Comparison of ENCODE assay signal across 9 cellular contexts in the genomic region with DNA sequence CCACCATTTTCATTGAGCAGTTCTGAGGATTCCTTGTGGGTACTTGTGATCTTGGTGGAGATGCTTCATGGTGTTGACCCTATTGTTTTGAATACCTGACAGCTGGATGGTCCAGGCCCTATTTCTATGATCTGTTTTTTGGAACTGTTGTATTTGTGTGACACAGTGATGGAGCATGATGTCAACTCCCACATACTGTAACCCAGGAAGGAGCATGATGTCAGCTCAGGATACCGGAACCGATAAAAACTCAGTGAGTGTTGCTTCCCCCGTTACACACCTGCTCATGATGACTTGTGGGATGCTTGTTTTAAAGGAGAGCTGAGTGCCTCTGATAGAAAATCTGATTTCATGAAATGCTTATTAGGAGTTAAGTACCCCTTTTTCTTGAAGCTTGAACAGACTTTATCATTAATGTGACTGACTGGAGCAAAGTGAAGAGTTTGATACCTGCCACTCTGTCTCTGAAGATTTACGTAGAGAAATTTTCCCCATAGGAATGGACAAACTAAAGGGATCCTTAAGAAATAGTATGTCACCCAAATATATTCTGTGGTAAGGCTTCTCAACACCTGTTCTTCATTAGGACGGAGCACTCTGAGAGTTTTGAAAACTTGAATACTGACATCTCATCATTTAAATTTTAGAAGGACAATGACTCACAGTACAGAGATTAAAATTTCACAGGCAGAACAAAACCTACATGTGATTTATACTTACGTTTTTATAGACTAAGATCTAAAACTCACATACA. TPM values are rescaled to one million over a fixed set of nuclear protein-coding genes. Genes with fewer than 3 reads are reported as not detected.
DNase-seq lines count a peak whose midpoint lies in the region; ATAC-seq and TF ChIP-seq lines count a peak whose summit lies in the region.
"Had no signal": no experiment of that assay in that cellular context is flagged by ENCODE, and none has a peak within 500 bp of the region (broad histone marks: within the 10 kb centered on the region; RNA-seq: fewer than 3 reads in every experiment).

No MANE protein-coding gene starts in this region.

- H3K4me3 ChIP-seq in OCI-LY1 (ENCODE audit: low read depth, low read length, poor library complexity, severe bottlenecking) (no peak overlapping the region), neuronal stem cell (ENCODE audit: low read length in 2 of 2) (no peak overlapping the region)

- H4K91ac ChIP-seq in neuronal stem cell (ENCODE audit: low read depth, low read length, poor library complexity): no peak overlapping the region

- H2BK12ac ChIP-seq in neuronal stem cell (ENCODE audit: low read length): no peak overlapping the region

- H3K9ac ChIP-seq in OCI-LY1 (ENCODE audit: low read length) (no peak overlapping the region), neuronal stem cell (ENCODE audit: low read depth, low read length, poor library complexity) (no peak overlapping the region)

- no CpG with 5 or more reads among the region's 6 CpGs for WGBS in neuronal stem cell (ENCODE audit: extremely low coverage in 2 of 2, insufficient read length in 2 of 2, insufficient replicate concordance in 1 of 2), 2 donors

- peak overlapping the region; percentile 59 for H3K4me3 Mint-ChIP-seq in activated T-helper 2 cell treated with anti-CD3 and anti-CD28 coated beads, Interferon-gamma antibody, Interleukin-2, Interleukin-4, amounts not matched to agents 10 μg/mL and 5 μg/mL and 100 μg/mL, durations not matched to agents 14 hours and 24 hours and 36 hours (ENCODE audit: low read depth)
- H3K4me3 Mint-ChIP-seq in immature natural killer cell: peak overlapping the region; percentile 10 to 91 (median 49)
- H3K4me3 Mint-ChIP-seq in stimulated activated effector memory CD8-positive, alpha-beta T cell treated with anti-CD3 and anti-CD28 coated beads, Interleukin-12 subunit alpha, Interleukin-12 subunit beta, amount 100 ng/mL, for 72 hours: peak overlapping the region; percentile 70

- intact Hi-C loops in activated T-helper 2 cell treated with anti-CD3 and anti-CD28 coated beads, Interferon-gamma antibody, Interleukin-2, Interleukin-4, amounts not matched to agents 10 μg/mL and 5 μg/mL and 100 μg/mL, durations not matched to agents 14 hours and 24 hours and 36 hours (cut with micrococcal nuclease): loop anchor here (1.0 to 10.0 kb wide), 7 partner anchors 28 to 469 kb away; a partner anchor contains a TSS

- H4K20me1 ChIP-seq in OCI-LY1 (ENCODE audit: insufficient read depth, low read length): no peaks in the 10 kb centered on the region

- H3K79me2 ChIP-seq in OCI-LY1 (ENCODE audit: insufficient read depth, low read length): no peaks in the 10 kb centered on the region

- H3K9me2 ChIP-seq in OCI-LY1 (ENCODE audit: low read depth, low read length): no peaks in the 10 kb centered on the region

- no peak overlapping the region for H3K23ac ChIP-seq in neuronal stem cell (ENCODE audit: low read depth, low read length, poor library complexity)

- peaks cover 59% of the 10 kb centered on the region for H3K4me1 Mint-ChIP-seq in activated T-helper 2 cell treated with anti-CD3 and anti-CD28 coated beads, Interferon-gamma antibody, Interleukin-2, Interleukin-4, amounts not matched to agents 10 μg/mL and 5 μg/mL and 100 μg/mL, durations not matched to agents 14 hours and 24 hours and 36 hours (ENCODE audit: low read depth)
- peaks cover 63 to 77% of the 10 kb centered on the region in 2 donors for H3K4me1 Mint-ChIP-seq in immature natural killer cell
- peaks cover 77% of the 10 kb centered on the region for H3K4me1 Mint-ChIP-seq in stimulated activated effector memory CD8-positive, alpha-beta T cell treated with anti-CD3 and anti-CD28 coated beads, Interleukin-12 subunit alpha, Interleukin-12 subunit beta, amount 100 ng/mL, for 72 hours

- no peaks in the 10 kb centered on the region for H3K27me3 Mint-ChIP-seq in activated T-helper 2 cell treated with anti-CD3 and anti-CD28 coated beads, Interferon-gamma antibody, Interleukin-2, Interleukin-4, amounts not matched to agents 10 μg/mL and 5 μg/mL and 100 μg/mL, durations not matched to agents 14 hours and 24 hours and 36 hours (ENCODE audit: low read depth)
- H3K27me3 Mint-ChIP-seq in immature natural killer cell (ENCODE audit: low read depth in 3 of 3): peaks cover 0 to 2% (median 1%) of the 10 kb centered on the region in 3 donors

- H3K4ac ChIP-seq in neuronal stem cell (ENCODE audit: low read length): no peak overlapping the region

- peaks cover 66% of the 10 kb centered on the region for H3K36me3 Mint-ChIP-seq in activated T-helper 2 cell treated with anti-CD3 and anti-CD28 coated beads, Interferon-gamma antibody, Interleukin-2, Interleukin-4, amounts not matched to agents 10 μg/mL and 5 μg/mL and 100 μg/mL, durations not matched to agents 14 hours and 24 hours and 36 hours (ENCODE audit: low read depth)
- peaks cover 19 to 37% (median 23%) of the 10 kb centered on the region in 3 donors for H3K36me3 Mint-ChIP-seq in immature natural killer cell
- H3K36me3 Mint-ChIP-seq in stimulated activated effector memory CD8-positive, alpha-beta T cell treated with anti-CD3 and anti-CD28 coated beads, Interleukin-12 subunit alpha, Interleukin-12 subunit beta, amount 100 ng/mL, for 72 hours: peaks cover 71% of the 10 kb centered on the region

- peaks cover 46% of the 10 kb centered on the region for H3K36me3 ChIP-seq in OCI-LY1 (ENCODE audit: insufficient read depth, low read length)
- H3K36me3 ChIP-seq in neuronal stem cell (replicated peaks in 1 of 2; ENCODE audit: control insufficient read depth in 2 of 2, insufficient read depth in 2 of 2, low read length in 2 of 2): peaks cover 1 to 20% of the 10 kb centered on the region in 2 donors

- no peak overlapping the region for H3K14ac ChIP-seq in neuronal stem cell (ENCODE audit: low read length)

- no peak overlapping the region for H3K18ac ChIP-seq in neuronal stem cell (ENCODE audit: low read length)

- DNase-seq in activated T-helper 2 cell treated with anti-CD3 and anti-CD28 coated beads, Interferon-gamma antibody, Interleukin-2, Interleukin-4, amounts not matched to agents 10 μg/mL and 5 μg/mL and 100 μg/mL, durations not matched to agents 14 hours and 24 hours and 36 hours (ENCODE audit: low spot score): no peak
- DNase-seq in immature natural killer cell: no peak
- DNase-seq in stimulated activated effector memory CD8-positive, alpha-beta T cell treated with anti-CD3 and anti-CD28 coated beads, Interleukin-12 subunit alpha, Interleukin-12 subunit beta, amount 100 ng/mL, for 72 hours (ENCODE audit: low spot score in 2 of 2): no peak
- DNase-seq in neuronal stem cell (ENCODE audit: low spot score): no peak
- DNase-seq in ureter (ENCODE audit: low spot score): no peak
- DNase-seq in GM03348 (ENCODE audit: low spot score): no peak
- DNase-seq: stimulated activated CD4-positive, alpha-beta T cell treated with anti-CD3 and anti-CD28 coated beads, Interleukin-12 subunit alpha, Interleukin-12 subunit beta, amount 100 ng/mL, for 4 hours had no signal

- H3K4me1 ChIP-seq in OCI-LY1 (ENCODE audit: insufficient read depth, low read length, severe bottlenecking) (peaks cover 44% of the 10 kb centered on the region), neuronal stem cell (ENCODE audit: control insufficient read depth in 2 of 2, insufficient read depth in 1 of 2, low read depth in 1 of 2, low read length in 2 of 2) (peaks cover 2 to 7% of the 10 kb centered on the region in 2 donors)

- no peaks in the 10 kb centered on the region for H3K9me3 Mint-ChIP-seq in activated T-helper 2 cell treated with anti-CD3 and anti-CD28 coated beads, Interferon-gamma antibody, Interleukin-2, Interleukin-4, amounts not matched to agents 10 μg/mL and 5 μg/mL and 100 μg/mL, durations not matched to agents 14 hours and 24 hours and 36 hours
- H3K9me3 Mint-ChIP-seq in immature natural killer cell: no peaks in the 10 kb centered on the region
- no peaks in the 10 kb centered on the region for H3K9me3 Mint-ChIP-seq in stimulated activated effector memory CD8-positive, alpha-beta T cell treated with anti-CD3 and anti-CD28 coated beads, Interleukin-12 subunit alpha, Interleukin-12 subunit beta, amount 100 ng/mL, for 72 hours

- H2AFZ ChIP-seq in OCI-LY1 (ENCODE audit: low read length): no peak overlapping the region
- H2AFZ ChIP-seq in neuronal stem cell (ENCODE audit: low read length): no peak overlapping the region

- H2BK120ac ChIP-seq in neuronal stem cell (ENCODE audit: low read depth, low read length): no peak overlapping the region

- no peaks in the 10 kb centered on the region for H3F3A ChIP-seq in OCI-LY1 (ENCODE audit: insufficient read depth, low read length)

- H2AK5ac ChIP-seq in neuronal stem cell (ENCODE audit: low read depth, low read length): no peak overlapping the region

- H3K27me3 ChIP-seq in OCI-LY1 (ENCODE audit: insufficient read depth, low read length) (no peaks in the 10 kb centered on the region), neuronal stem cell (ENCODE audit: control insufficient read depth in 3 of 3, insufficient read depth in 3 of 3, low read depth in 1 of 3, low read length in 3 of 3) (no peaks in the 10 kb centered on the region)

- no peak for TF ChIP-seq CTCF in OCI-LY1 (IDR thresholded peaks at IDR 0.05; ENCODE audit: low read length)

- peak overlapping the region; percentile 98 for H3K27ac Mint-ChIP-seq in activated T-helper 2 cell treated with anti-CD3 and anti-CD28 coated beads, Interferon-gamma antibody, Interleukin-2, Interleukin-4, amounts not matched to agents 10 μg/mL and 5 μg/mL and 100 μg/mL, durations not matched to agents 14 hours and 24 hours and 36 hours
- peak overlapping the region; percentile 95 to 99 (median 99) for H3K27ac Mint-ChIP-seq in immature natural killer cell
- peak overlapping the region; percentile 75 for H3K27ac Mint-ChIP-seq in stimulated activated effector memory CD8-positive, alpha-beta T cell treated with anti-CD3 and anti-CD28 coated beads, Interleukin-12 subunit alpha, Interleukin-12 subunit beta, amount 100 ng/mL, for 72 hours

- no peak overlapping the region for H2BK15ac ChIP-seq in neuronal stem cell (ENCODE audit: low read length)

- ATAC-seq in stimulated activated effector memory CD8-positive, alpha-beta T cell treated with anti-CD3 and anti-CD28 coated beads, Interleukin-12 subunit alpha, Interleukin-12 subunit beta, amount 100 ng/mL, for 72 hours: peak; percentile 48
- no peak for ATAC-seq in HG02840 (IDR thresholded peaks at IDR 0.05; ENCODE audit: low FRiP score, unreplicated experiment)

- H3K9me3 ChIP-seq in OCI-LY1 (ENCODE audit: low read length) (0 out of 2 replicates have a peak, but pooled peaks cover 3% of the 10 kb centered on the region), neuronal stem cell (replicated peaks in 1 of 2; ENCODE audit: control insufficient read depth in 2 of 2, insufficient read depth in 1 of 2, low read depth in 1 of 2, low read length in 2 of 2) (no peaks in the 10 kb centered on the region)

- H3K4me2 ChIP-seq in OCI-LY1 (ENCODE audit: low read length) (no peak overlapping the region; the same call in 1 of the 2 replicates), neuronal stem cell (ENCODE audit: insufficient read depth, low read length, poor library complexity, severe bottlenecking) (no peak overlapping the region)

- no peaks in the 10 kb centered on the region for H3K79me1 ChIP-seq in neuronal stem cell (ENCODE audit: low read depth, low read length)

- no peak overlapping the region for H4K8ac ChIP-seq in neuronal stem cell (ENCODE audit: low read depth, low read length)

- H2BK5ac ChIP-seq in neuronal stem cell (ENCODE audit: low read length): no peak overlapping the region

- H3K27ac ChIP-seq in OCI-LY1 (ENCODE audit: low read depth, low read length, poor library complexity, severe bottlenecking) (peak overlapping the region; percentile 76), neuronal stem cell (replicated peaks; ENCODE audit: low read length) (no peak overlapping the region)

RNA-seq across cellular contexts. Expression of a gene that starts 45.3 kb away (rescaled TPM):
- 25.4 and 27.2 TPM in 2 replicates for total RNA-seq in activated T-helper 2 cell treated with anti-CD3 and anti-CD28 coated beads, Interferon-gamma antibody, Interleukin-2, Interleukin-4, amounts not matched to agents 10 μg/mL and 5 μg/mL and 100 μg/mL, durations not matched to agents 14 hours and 24 hours and 36 hours
- polyA plus RNA-seq in immature natural killer cell: 10 to 100 TPM; 31.4 to 98.7 (median 68.1) TPM
- polyA plus RNA-seq in neuronal stem cell (2013, experiment 1 of 2): 7.1 TPM
- 7.6 TPM for polyA plus RNA-seq in neuronal stem cell (2013, experiment 2 of 2)
- total RNA-seq in ureter: 121 TPM
